ENCODE assay signal across 14 cellular contexts in the genomic region with DNA sequence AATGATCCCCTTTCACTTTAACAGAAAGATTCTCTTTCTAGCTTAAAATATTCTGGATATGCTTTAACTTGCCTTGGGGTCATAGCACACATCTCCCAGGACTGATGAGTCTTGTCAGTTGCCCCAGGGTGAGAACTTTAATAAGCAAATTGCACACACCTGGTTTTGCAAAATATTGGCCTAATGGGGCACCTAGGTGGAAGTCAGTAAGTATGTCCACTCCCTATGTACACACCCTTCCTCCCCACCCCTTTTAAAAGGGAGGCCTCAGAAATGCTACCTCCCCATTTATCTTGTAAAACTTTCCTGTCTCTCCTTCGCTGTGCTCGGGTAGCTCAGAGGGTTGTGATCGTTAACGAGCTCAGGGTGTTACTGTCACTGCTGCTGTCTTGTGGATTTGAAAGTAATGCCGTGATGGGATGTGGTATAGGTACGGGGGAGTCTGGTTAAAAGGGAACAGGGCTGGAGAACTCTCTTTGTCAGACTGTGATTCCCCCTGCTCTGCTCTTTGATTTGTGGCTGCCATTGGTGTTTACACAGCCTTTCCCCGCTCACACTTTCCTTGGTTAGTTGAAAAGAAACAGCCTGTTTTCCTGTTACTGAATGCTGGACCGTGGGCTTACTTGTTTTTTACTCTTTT. TPM values are rescaled to one million over a fixed set of nuclear protein-coding genes. Genes with fewer than 3 reads are reported as not detected.
A peak's percentile ranks its signal among the peaks of the same experiment; 100 is the strongest.
DNase-seq lines count a peak whose midpoint lies in the region; TF ChIP-seq lines count a peak whose summit lies in the region.
"Had no signal": no experiment of that assay in that cellular context is flagged by ENCODE, and none has a peak within 500 bp of the region (broad histone marks: within the 10 kb centered on the region; RNA-seq: fewer than 3 reads in every experiment).

No MANE protein-coding gene starts in this region.

- no peak for TF ChIP-seq POLR2A in prostate gland (IDR thresholded peaks at IDR 0.05)

- peaks cover 0 to 69% (median 17%) of the 10 kb centered on the region in 5 experiments for H3K9me3 Mint-ChIP-seq in brain
- peaks cover 0 to 5% (median 1%) of the 10 kb centered on the region in 5 donors for H3K9me3 Mint-ChIP-seq in CD8-positive, alpha-beta memory T cell

- H3K27me3 Mint-ChIP-seq in brain = no peaks in the 10 kb centered on the region
- peaks cover 0 to 3% of the 10 kb centered on the region in 2 donors for H3K27me3 Mint-ChIP-seq in CD8-positive, alpha-beta memory T cell
- H3K27me3 Mint-ChIP-seq: activated T-helper 17 cell treated with anti-CD3 and anti-CD28 coated beads, Interleukin-2, amount 50 U/mL, for 72 hours; stimulated activated naive CD8-positive, alpha-beta T cell treated with anti-CD3 and anti-CD28 coated beads, Interleukin-15, amount 100 ng/mL, for 72 hours had no signal

- peaks cover 62% of the 10 kb centered on the region for H3K4me1 ChIP-seq in HUES6 (ENCODE audit: control insufficient read depth, insufficient read depth, low read length)
- peaks cover 61% of the 10 kb centered on the region for H3K4me1 ChIP-seq in iPS-20b (ENCODE audit: insufficient read depth, low read length)
- no peaks in the 10 kb centered on the region for H3K4me1 ChIP-seq in prostate gland (replicated peaks)
- peaks cover 64% of the 10 kb centered on the region for H3K4me1 ChIP-seq in left ventricle myocardium inferior
- no peaks in the 10 kb centered on the region for H3K4me1 ChIP-seq in CD8-positive, alpha-beta memory T cell (ENCODE audit: insufficient read depth, low read length)

- peaks cover 100% of the 10 kb centered on the region for H3K36me3 Mint-ChIP-seq in brain
- H3K36me3 Mint-ChIP-seq in CD8-positive, alpha-beta memory T cell = no peaks in the 10 kb centered on the region

- H3K27me3 ChIP-seq in HUES6 (ENCODE audit: control insufficient read depth, insufficient read depth, low read length) (no peaks in the 10 kb centered on the region), iPS-20b (ENCODE audit: insufficient read depth, low read length) (no peaks in the 10 kb centered on the region), prostate gland (replicated peaks; ENCODE audit: insufficient read depth) (no peaks in the 10 kb centered on the region), left ventricle myocardium inferior (ENCODE audit: low read depth) (no peaks in the 10 kb centered on the region)
- H3K27me3 ChIP-seq in CD8-positive, alpha-beta memory T cell (ENCODE audit: insufficient read depth, low read length, poor library complexity, severe bottlenecking) = no peaks in the 10 kb centered on the region

- no peak for TF ChIP-seq CTCF in brain (conservative IDR thresholded peaks at IDR 0.05)
- no peak for TF ChIP-seq CTCF in prostate gland (IDR thresholded peaks at IDR 0.05)
- TF ChIP-seq CTCF in left ventricle myocardium inferior (IDR thresholded peaks at IDR 0.05; ENCODE audit: borderline replicate concordance) = no peak

- peak overlapping the region; percentile 7; the same call in 1 of the 2 replicates for H3K4me3 ChIP-seq in HUES6 (ENCODE audit: low read depth, low read length)
- H3K4me3 ChIP-seq in iPS-20b (ENCODE audit: low read length) = no peak overlapping the region
- H3K4me3 ChIP-seq in prostate gland = no peak overlapping the region
- H3K4me3 ChIP-seq in left ventricle myocardium inferior = no peak overlapping the region
- no peak overlapping the region for H3K4me3 ChIP-seq in CD8-positive, alpha-beta memory T cell (ENCODE audit: low read length)

- H3K27ac Mint-ChIP-seq in brain = peak overlapping the region; percentile 1 to 87 (median 64)
- no peak overlapping the region for H3K27ac Mint-ChIP-seq in CD8-positive, alpha-beta memory T cell
- H3K27ac Mint-ChIP-seq: activated T-helper 17 cell treated with anti-CD3 and anti-CD28 coated beads, Interleukin-2, amount 50 U/mL, for 72 hours; stimulated activated naive CD8-positive, alpha-beta T cell treated with anti-CD3 and anti-CD28 coated beads, Interleukin-15, amount 100 ng/mL, for 72 hours had no signal

- DNase-seq in prostate gland (ENCODE audit: low spot score) = no peak
- no peak for DNase-seq in left ventricle myocardium inferior
- no peak for DNase-seq in CD8-positive, alpha-beta memory T cell
- DNase-seq in NCI-H2227 treated with DMSO at 0.1 percent for 48 hours (lab: John Stamatoyannopoulos, UW) = no peak
- no peak for DNase-seq in substantia nigra (lab: John Stamatoyannopoulos, UW)
- DNase-seq: activated CD4-positive, alpha-beta T cell treated with anti-CD3 and anti-CD28 coated beads for 1 hour; caudate nucleus; EL; NCI-H1417 treated with DMSO at 0.1 percent for 48 hours; stimulated activated naive CD8-positive, alpha-beta T cell treated with anti-CD3 and anti-CD28 coated beads, Interleukin-15, amount 100 ng/mL, for 72 hours had no signal

- H3K36me3 ChIP-seq in HUES6 (ENCODE audit: control insufficient read depth, insufficient read depth, low read length) (peaks cover 8% of the 10 kb centered on the region), iPS-20b (ENCODE audit: insufficient read depth, low read depth, low read length) (peaks cover 5% of the 10 kb centered on the region; the same call in 1 of the 2 replicates), prostate gland (no peaks in the 10 kb centered on the region), left ventricle myocardium inferior (no peaks in the 10 kb centered on the region)
- H3K36me3 ChIP-seq in CD8-positive, alpha-beta memory T cell (ENCODE audit: insufficient read depth, low read length) = no peaks in the 10 kb centered on the region

- POLR2A ChIA-PET in CD8-positive, alpha-beta memory T cell (lab: Charles Lee) = no interaction called here

- intact Hi-C loops in prostate gland (cut with DNase I) (no loop called here), left ventricle myocardium inferior (cut with micrococcal nuclease) (no loop called here)

- H3K9me3 ChIP-seq in HUES6 (ENCODE audit: control insufficient read depth, insufficient read depth, low read depth, low read length) (no peaks in the 10 kb centered on the region), iPS-20b (ENCODE audit: insufficient read depth, low read depth, low read length) (no peaks in the 10 kb centered on the region), prostate gland (no peaks in the 10 kb centered on the region), left ventricle myocardium inferior (replicated peaks) (no peaks in the 10 kb centered on the region)
- H3K9me3 ChIP-seq in CD8-positive, alpha-beta memory T cell (ENCODE audit: low read length) = no peaks in the 10 kb centered on the region

- H3K27ac ChIP-seq in HUES6 (ENCODE audit: low read depth, low read length) = peak overlapping the region; percentile 22; the same call in 1 of the 2 replicates
- peak overlapping the region; percentile 21 for H3K27ac ChIP-seq in iPS-20b (ENCODE audit: low read length)
- H3K27ac ChIP-seq in prostate gland = peak overlapping the region; percentile 6 to 20
- no peak overlapping the region for H3K27ac ChIP-seq in left ventricle myocardium inferior (replicated peaks)
- H3K27ac ChIP-seq in CD8-positive, alpha-beta memory T cell (ENCODE audit: low read depth, low read length) = no peak overlapping the region
- H3K27ac ChIP-seq in substantia nigra (ENCODE audit: low read depth, low read length, poor library complexity, severe bottlenecking) = no peak overlapping the region

- CTCF ChIA-PET in CD8-positive, alpha-beta memory T cell (lab: Charles Lee) = no interaction called here

- peak overlapping the region; percentile 36 for H3K9ac ChIP-seq in HUES6 (ENCODE audit: low read length)
- peak overlapping the region; percentile 18; the same call in 1 of the 2 replicates for H3K9ac ChIP-seq in iPS-20b (ENCODE audit: low read depth, low read length)

- WGBS in prostate gland = 31% methylated on average over 8 of the region's 8 CpGs

- H3K4me1 Mint-ChIP-seq in brain = peaks cover 88% of the 10 kb centered on the region
- no peaks in the 10 kb centered on the region for H3K4me1 Mint-ChIP-seq in CD8-positive, alpha-beta memory T cell
- H3K4me1 Mint-ChIP-seq: activated T-helper 17 cell treated with anti-CD3 and anti-CD28 coated beads, Interleukin-2, amount 50 U/mL, for 72 hours; stimulated activated naive CD8-positive, alpha-beta T cell treated with anti-CD3 and anti-CD28 coated beads, Interleukin-15, amount 100 ng/mL, for 72 hours had no signal

- H3K4me3 Mint-ChIP-seq in brain = peak overlapping the region in 4 of 5 experiments; percentile 9 to 56 (median 37)
- no peak overlapping the region for H3K4me3 Mint-ChIP-seq in CD8-positive, alpha-beta memory T cell
- H3K4me3 Mint-ChIP-seq: activated T-helper 17 cell treated with anti-CD3 and anti-CD28 coated beads, Interleukin-2, amount 50 U/mL, for 72 hours; stimulated activated naive CD8-positive, alpha-beta T cell treated with anti-CD3 and anti-CD28 coated beads, Interleukin-15, amount 100 ng/mL, for 72 hours had no signal

RNA-seq across cellular contexts. Expression of gene ZNF462, which starts 26.1 kb away (rescaled TPM):
- polyA plus RNA-seq in brain (ENCODE audit: insufficient read depth, low read depth, low replicate concordance) = 5.3 TPM
- total RNA-seq in prostate gland (10 to 100 TPM; 41.4 to 54.4 TPM), left ventricle myocardium inferior (29.2 TPM)
- total RNA-seq in CD8-positive, alpha-beta memory T cell = under 1 TPM; 0.13 to 0.18 TPM
- polyA plus RNA-seq in CD8-positive, alpha-beta memory T cell = not detected

Comparison
In these comparisons a context has a peak if more than half of its experiments do, and no peak if none do; other contexts are left out.
1. H3K27ac ChIP-seq: peak in HUES6 (single experiment), iPS-20b (single experiment) and prostate gland (2 of 2); none in left ventricle myocardium inferior (single experiment), CD8-positive, alpha-beta memory T cell (single experiment) and substantia nigra (single experiment).
2. H3K27ac Mint-ChIP-seq: peak in brain (5 of 5); none in CD8-positive, alpha-beta memory T cell (0 of 8).
3. H3K4me3 Mint-ChIP-seq: peak in brain (4 of 5); none in CD8-positive, alpha-beta memory T cell (0 of 7).
4. RNA of gene ZNF462, which starts 26.1 kb away (total RNA-seq): 41.4 to 54.4 TPM in prostate gland and 29.2 TPM in left ventricle myocardium inferior (single experiment); 0.13 to 0.18 TPM in CD8-positive, alpha-beta memory T cell; every median in the first group is over 10 times any median in the second.